8 cellular contexts compared by ENCODE assay signal in the genomic region with DNA sequence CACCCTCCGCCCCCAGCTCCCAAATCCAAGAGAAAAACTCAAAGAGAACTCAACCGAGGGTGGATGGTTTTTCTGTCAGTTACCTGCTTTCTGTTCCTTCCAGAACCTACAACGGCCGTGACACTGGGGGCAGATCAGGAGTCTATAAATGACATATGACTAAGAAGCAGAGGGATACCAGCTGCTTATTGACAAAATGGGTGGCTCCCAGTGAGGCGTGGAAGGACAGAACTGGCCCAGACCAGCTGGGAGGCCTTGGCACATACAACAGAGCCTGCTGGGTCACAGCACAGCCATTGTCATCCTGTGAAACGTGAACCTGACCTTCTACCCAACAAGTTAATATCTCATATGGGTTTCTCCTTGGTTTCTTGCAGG.
A peak's percentile ranks its signal among the peaks of the same experiment; 100 is the strongest.
DNase-seq lines count a peak whose midpoint lies in the region; ATAC-seq, FAIRE-seq and TF ChIP-seq lines count a peak whose summit lies in the region.

No MANE protein-coding gene starts in this region.

- H3K4me3 ChIP-seq in HCT116 (replicated peaks in 1 of 2; ENCODE audit: low read depth in 1 of 2, low read length in 2 of 2) (peak overlapping the region in 1 of 2 experiments; percentile 2; a peak in 1 of 4 replicates), adrenal gland (no peak overlapping the region), mesendoderm (ENCODE audit: low read length) (no peak overlapping the region)

- no peaks in the 10 kb centered on the region for H3K9me2 ChIP-seq in HCT116 (ENCODE audit: insufficient read depth)

- peak overlapping the region; percentile 80 for H2AFZ ChIP-seq in HCT116 (ENCODE audit: low read depth, low read length, poor library complexity, severe bottlenecking)

- H2BK5ac ChIP-seq in mesendoderm (ENCODE audit: low read length) = no peak overlapping the region

- TF ChIP-seq POLR2A in HCT116 (IDR thresholded peaks at IDR 0.05; ENCODE audit: borderline replicate concordance, extremely low read depth, insufficient read depth, insufficient read length) (no peak), adrenal gland (IDR thresholded peaks at IDR 0.05) (no peak)

- 71 to 84% (median 78%) methylated on average over 6 of the region's 6 CpGs for WGBS in adrenal gland, 4 donors
- WGBS in mesendoderm (ENCODE audit: extremely low coverage, insufficient coverage, low lambda C conversion rate) = no CpG with 5 or more reads among the region's 6 CpGs

- H3K27ac ChIP-seq in HCT116 (ENCODE audit: low read depth, low read length) (peak overlapping the region; percentile 48; the same call in 1 of the 2 replicates), adrenal gland (no peak overlapping the region), mesendoderm (ENCODE audit: low read depth, low read length) (no peak overlapping the region)

- TF ChIP-seq RAD21 in HCT116 (IDR thresholded peaks at IDR 0.05; ENCODE audit: low read depth) = no peak

- no peak overlapping the region for H2BK120ac ChIP-seq in mesendoderm (ENCODE audit: low read depth, low read length)

- POLR2A ChIA-PET in HCT116 (lab: Charles Lee) = no interaction called here

- ATAC-seq in HCT116 = peak; percentile 15; the same call in 1 of the 2 replicates

- no peaks in the 10 kb centered on the region for H3K79me2 ChIP-seq in HCT116 (ENCODE audit: insufficient read depth, low read length)
- no peaks in the 10 kb centered on the region for H3K79me2 ChIP-seq in mesendoderm (ENCODE audit: control insufficient read depth, insufficient read depth, low read length)

- H3K4me2 ChIP-seq in HCT116 (ENCODE audit: low read length) (peak overlapping the region; percentile 66), mesendoderm (ENCODE audit: low read length) (no peak overlapping the region)

- no peak overlapping the region for H3K18ac ChIP-seq in mesendoderm (ENCODE audit: low read length)

- no peak overlapping the region for H3K23ac ChIP-seq in mesendoderm (ENCODE audit: low read length)

- CTCF ChIA-PET in HCT116 (lab: Charles Lee) = interaction anchor here (0.6 kb wide), 1 partner anchor 128 kb away, joined by 3 read pairs; no protein-coding TSS in a partner anchor

- no peaks in the 10 kb centered on the region for H3K36me3 ChIP-seq in HCT116 (ENCODE audit: control insufficient read depth in 1 of 2, insufficient read depth in 2 of 2, low read length in 2 of 2)
- no peaks in the 10 kb centered on the region for H3K36me3 ChIP-seq in adrenal gland (replicated peaks in 1 of 2)
- H3K36me3 ChIP-seq in mesendoderm (ENCODE audit: control insufficient read depth, insufficient read depth, low read length) = no peaks in the 10 kb centered on the region

- H4K5ac ChIP-seq in mesendoderm (ENCODE audit: low read length) = no peak overlapping the region

- no peaks in the 10 kb centered on the region for H3K9me3 ChIP-seq in HCT116 (ENCODE audit: control insufficient read depth in 1 of 2, insufficient read depth in 1 of 2, low read depth in 1 of 2, low read length in 2 of 2)
- no peaks in the 10 kb centered on the region for H3K9me3 ChIP-seq in adrenal gland (replicated peaks in 1 of 3)

- in situ Hi-C loops in GM13977 (cut with MboI; ENCODE audit: low pct_unique_long_range_greater_than_20kb, low sequenced_read_pairs, unreplicated experiment) = no loop called here

- H3K27me3 ChIP-seq in HCT116 (ENCODE audit: insufficient read depth, low read length) (no peaks in the 10 kb centered on the region), adrenal gland (no peaks in the 10 kb centered on the region), mesendoderm (ENCODE audit: insufficient read depth, low read length, poor library complexity) (no peaks in the 10 kb centered on the region)

- RAD21 ChIA-PET in HCT116 (lab: Charles Lee; ENCODE audit: low non-redundant PET in 1 of 2, low total read pairs in 2 of 2, uncharacterized antibody in 2 of 2, unreplicated experiment in 2 of 2) = no interaction called here

- H3K9ac ChIP-seq in HCT116 (ENCODE audit: low read length) (peak overlapping the region; percentile 22), mesendoderm (ENCODE audit: low read length) (no peak overlapping the region)

- no peak overlapping the region for H4K8ac ChIP-seq in mesendoderm (ENCODE audit: low read depth, low read length)

- H2AK5ac ChIP-seq in mesendoderm (ENCODE audit: low read length) = no peak overlapping the region

- H3K4ac ChIP-seq in mesendoderm (ENCODE audit: low read depth, low read length) = no peak overlapping the region

- peak; percentile 48 for DNase-seq in GM13977 (ENCODE audit: low spot score)
- DNase-seq in HCT116 (ENCODE audit: low read depth, low spot score) = no peak
- DNase-seq in NCI-H510A (lab: John Stamatoyannopoulos, UW) = peak; percentile 70
- DNase-seq in myocyte (ENCODE audit: low read depth) = peak; percentile 85
- no peak for DNase-seq in frontal cortex (ENCODE audit: low spot score in 2 of 2)
- no peak for DNase-seq in EL
- DNase-seq in adrenal gland = no peak
- no peak for DNase-seq in mesendoderm

- no peak overlapping the region for H3K56ac ChIP-seq in mesendoderm (ENCODE audit: low read length)

- peaks cover 30 to 43% of the 10 kb centered on the region in 2 experiments for H3K4me1 ChIP-seq in HCT116 (ENCODE audit: control insufficient read depth in 1 of 2, insufficient read depth in 2 of 2, low read length in 2 of 2)
- H3K4me1 ChIP-seq in adrenal gland (replicated peaks in 1 of 2) = no peaks in the 10 kb centered on the region
- H3K4me1 ChIP-seq in mesendoderm (ENCODE audit: control insufficient read depth, low read depth, low read length) = peaks cover 3% of the 10 kb centered on the region

- H3K79me1 ChIP-seq in mesendoderm (ENCODE audit: low read length) = no peaks in the 10 kb centered on the region

- intact Hi-C loops in HCT116 (cut with micrococcal nuclease) (no loop called here), adrenal gland (cut with DNase I) (no loop called here)

- H4K20me1 ChIP-seq in HCT116 (ENCODE audit: insufficient read depth) = no peaks in the 10 kb centered on the region

- BruUV-seq in HCT116 (replicated peaks; lab: Mats Ljungman, UMichigan) = no TSS peak

- TF ChIP-seq CTCF in GM13977 (IDR thresholded peaks at IDR 0.05; ENCODE audit: extremely low read depth, insufficient read depth, missing control alignments) (no peak), HCT116 (IDR thresholded peaks at IDR 0.05 in 2 of 3, conservative IDR thresholded peaks at IDR 0.05 in 1 of 3; ENCODE audit: borderline replicate concordance in 1 of 3, insufficient read depth in 1 of 3, low read depth in 2 of 3, low read length in 2 of 3) (no peak), adrenal gland (IDR thresholded peaks at IDR 0.05) (no peak)

- no peak for FAIRE-seq in frontal cortex (lab: Jason Lieb, UNC)

- no peak overlapping the region for H2BK15ac ChIP-seq in mesendoderm (replicated peaks; ENCODE audit: low read depth)

TF ChIP-seq in HCT116, 20 proteins besides CTCF, POLR2A, EP300 and RAD21:
- TF ChIP-seq EGR1 (IDR thresholded peaks at IDR 0.05; ENCODE audit: low read depth) = no peak
- TF ChIP-seq, protein P1, sequence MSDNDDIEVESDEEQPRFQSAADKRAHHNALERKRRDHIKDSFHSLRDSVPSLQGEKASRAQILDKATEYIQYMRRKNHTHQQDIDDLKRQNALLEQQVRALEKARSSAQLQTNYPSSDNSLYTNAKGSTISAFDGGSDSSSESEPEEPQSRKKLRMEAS (IDR thresholded peaks at IDR 0.05) = peak; percentile 10; the same call in 1 of the 2 replicates
- TF ChIP-seq SP1 (IDR thresholded peaks at IDR 0.05; ENCODE audit: low read depth) = 0 out of 2 replicates have a peak, but pooled peaks have one; percentile 26

Comparison
In these comparisons a context has a peak if more than half of its experiments do, and no peak if none do; other contexts are left out.
1. DNase-seq: peak in GM13977 (single experiment), NCI-H510A (single experiment) and myocyte (single experiment); none in HCT116 (single experiment), frontal cortex (0 of 2), EL (single experiment), adrenal gland (0 of 7) and mesendoderm (single experiment).